ENCODE assay signal across 8 cellular contexts in the genomic region with DNA sequence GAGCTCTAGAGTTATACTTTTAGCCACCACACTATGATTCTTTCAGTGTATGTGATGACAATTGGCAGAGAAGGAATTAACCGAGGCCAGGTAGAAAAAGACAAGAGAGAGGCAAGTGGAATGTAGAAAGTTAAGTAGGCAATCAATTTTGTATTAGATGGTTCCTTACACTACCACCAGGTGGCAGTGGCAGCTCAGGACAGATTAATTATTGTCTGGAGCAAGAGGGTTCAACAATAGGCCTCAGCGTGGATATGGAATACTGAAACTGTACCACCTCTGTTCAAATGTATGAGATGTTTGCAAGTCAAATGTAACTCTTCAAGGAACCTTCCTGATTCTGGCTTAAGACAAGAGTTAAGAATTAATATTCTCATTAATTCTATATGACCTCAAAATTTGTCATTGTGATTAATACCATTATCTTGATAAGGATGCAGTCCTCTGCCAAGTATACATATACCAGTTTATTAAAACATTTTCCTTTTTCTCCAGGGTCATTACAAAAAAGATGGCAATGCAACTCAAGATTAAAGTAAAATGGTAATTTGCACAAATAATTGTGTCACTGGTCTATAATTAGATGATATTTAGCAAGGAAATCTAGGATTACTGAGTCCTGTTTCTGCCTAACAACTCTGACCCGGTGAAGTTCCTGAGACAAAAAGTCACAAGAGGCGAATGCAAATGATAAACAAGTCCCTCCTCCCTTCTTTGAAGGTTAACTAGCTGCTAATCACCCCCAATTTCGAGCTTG.
DNase-seq lines count a peak whose midpoint lies in the region; ATAC-seq and TF ChIP-seq lines count a peak whose summit lies in the region.

No MANE protein-coding gene starts in this region.

- intact Hi-C loops in vagina (cut with DNase I): no loop called here

- TF ChIP-seq POLR2A in vagina (IDR thresholded peaks at IDR 0.05): no peak

- TF ChIP-seq CTCF in astrocyte of the spinal cord (IDR thresholded peaks at IDR 0.05; ENCODE audit: low read depth, low read length): peak; percentile 71
- peak; percentile 9 to 45 (median 21) for TF ChIP-seq CTCF in vagina (IDR thresholded peaks at IDR 0.05)

- H3K36me3 ChIP-seq in vagina: no peaks in the 10 kb centered on the region

- DNase-seq in CD1c-positive myeloid dendritic cell (ENCODE audit: extremely low spot score) (peak; percentile 45), NCI-H345 treated with DMSO at 0.1 percent for 48 hours (lab: John Stamatoyannopoulos, UW; ENCODE audit: unreplicated experiment) (peak; percentile 43), astrocyte of the spinal cord (ENCODE audit: low read depth, low spot score) (peak; percentile 60), iris pigment epithelial cell (ENCODE audit: low read depth) (peak; percentile 39), vagina (ENCODE audit: extremely low spot score in 2 of 2) (no peak), T-helper 1 cell (no peak)

- no peak overlapping the region for H3K27ac ChIP-seq in vagina

- in situ Hi-C loops in astrocyte of the spinal cord (cut with HindIII; ENCODE audit: low sequenced_read_pairs): no loop called here

- H3K4me3 ChIP-seq in astrocyte of the spinal cord (ENCODE audit: low read depth, low read length) (no peak overlapping the region), vagina (no peak overlapping the region)

- no peaks in the 10 kb centered on the region for H3K9me3 ChIP-seq in vagina

- H3K4me1 ChIP-seq in vagina: no peaks in the 10 kb centered on the region

- no peaks in the 10 kb centered on the region for H3K27me3 ChIP-seq in vagina

- ATAC-seq in GM18517 (IDR thresholded peaks at IDR 0.05; ENCODE audit: unreplicated experiment) (peak; percentile 84), HG02970 (IDR thresholded peaks at IDR 0.05; ENCODE audit: low FRiP score, unreplicated experiment) (peak; percentile 78)

Comparison
In these comparisons a context has a peak if more than half of its experiments do, and no peak if none do; other contexts are left out.
1. DNase-seq: peak in CD1c-positive myeloid dendritic cell (single experiment), NCI-H345 treated with DMSO at 0.1 percent for 48 hours (single experiment), astrocyte of the spinal cord (single experiment) and iris pigment epithelial cell (single experiment); none in vagina (0 of 2) and T-helper 1 cell (0 of 5).